Comparison of ENCODE assay signal across 22 cellular contexts in genomic region chr10:103086261-103086660, GRCh38.
"Had no signal": no experiment of that assay in that cellular context is flagged by ENCODE, and none has a peak within 500 bp of the region (broad histone marks: within the 10 kb centered on the region; RNA-seq: fewer than 3 reads in every experiment).

No MANE protein-coding gene starts in this region.

- H3K79me2 ChIP-seq: hepatocyte had no signal

- H3K27ac Mint-ChIP-seq: activated naive CD8-positive, alpha-beta T cell; activated T-helper 2 cell treated with anti-CD3 and anti-CD28 coated beads, Interferon-gamma antibody, Interleukin-2, Interleukin-4, amounts not matched to agents 10 μg/mL and 5 μg/mL and 100 μg/mL, durations not matched to agents 14 hours and 24 hours and 36 hours; dendritic cell treated with granulocyte-macrophage colony-stimulating factor and Interleukin-4, amounts not matched to agents 40 ng/mL and 50 ng/mL, for 4 days; type B pancreatic cell had no signal

- DNase-seq: activated naive CD4-positive, alpha-beta T cell; activated T-cell treated with anti-CD3 and anti-CD28 coated beads, Interleukin-2, amount 50 U/mL, for 1 hour; cerebellar nuclear complex; effector CD4-positive, alpha-beta T cell; foreskin fibroblast; kidney glomerular epithelial cell; left ventricle myocardium superior; mammary epithelial cell; midbrain; ovary; stimulated activated CD4-positive, alpha-beta T cell treated with anti-CD3 and anti-CD28 coated beads, Interleukin-4, amount 100 ng/mL, for 24 hours; stimulated activated naive CD8-positive, alpha-beta T cell treated with anti-CD3 and anti-CD28 coated beads, Interleukin-15, Interleukin-2, amounts not matched to agents 100 U/mL and 50 U/mL, for 24 hours; T-helper 9 cell had no signal

- ATAC-seq: left ventricle myocardium superior; natural killer cell treated with Interleukin-12 subunit alpha and Interleukin-12 subunit beta and Interleukin-15 and Interleukin-18, amount 100 ng/mL, for 72 hours; stimulated activated naive CD8-positive, alpha-beta T cell treated with anti-CD3 and anti-CD28 coated beads, Interleukin-15, Interleukin-2, amounts not matched to agents 100 U/mL and 50 U/mL, for 24 hours had no signal

- H3K9me3 Mint-ChIP-seq: activated T-helper 2 cell treated with anti-CD3 and anti-CD28 coated beads, Interferon-gamma antibody, Interleukin-2, Interleukin-4, amounts not matched to agents 10 μg/mL and 5 μg/mL and 100 μg/mL, durations not matched to agents 14 hours and 24 hours and 36 hours; dendritic cell treated with granulocyte-macrophage colony-stimulating factor and Interleukin-4, amounts not matched to agents 40 ng/mL and 50 ng/mL, for 4 days; natural killer cell treated with Interleukin-12 subunit alpha and Interleukin-12 subunit beta and Interleukin-15 and Interleukin-18, amount 100 ng/mL, for 72 hours; type B pancreatic cell had no signal

- H3K4me3 ChIP-seq: hepatocyte, ovary, prostate gland, right atrium auricular region, vagina had no signal

- H3K27me3 ChIP-seq: hepatocyte, ovary, right atrium auricular region, vagina had no signal

- H2AFZ ChIP-seq: hepatocyte had no signal

- H3K36me3 ChIP-seq: ovary had no signal

- H3K4me2 ChIP-seq: hepatocyte had no signal

- H3K27ac ChIP-seq: hepatocyte, ovary, prostate gland, right atrium auricular region, vagina had no signal

- H3K4me1 ChIP-seq: prostate gland, right atrium auricular region, vagina had no signal

- H3K9me3 ChIP-seq: ovary, prostate gland, right atrium auricular region, vagina had no signal

- H3K27me3 Mint-ChIP-seq: activated naive CD8-positive, alpha-beta T cell; dendritic cell treated with granulocyte-macrophage colony-stimulating factor and Interleukin-4, amounts not matched to agents 40 ng/mL and 50 ng/mL, for 4 days; natural killer cell treated with Interleukin-12 subunit alpha and Interleukin-12 subunit beta and Interleukin-15 and Interleukin-18, amount 100 ng/mL, for 72 hours; type B pancreatic cell had no signal

- H3K4me3 Mint-ChIP-seq: activated naive CD8-positive, alpha-beta T cell; dendritic cell treated with granulocyte-macrophage colony-stimulating factor and Interleukin-4, amounts not matched to agents 40 ng/mL and 50 ng/mL, for 4 days; natural killer cell treated with Interleukin-12 subunit alpha and Interleukin-12 subunit beta and Interleukin-15 and Interleukin-18, amount 100 ng/mL, for 72 hours; type B pancreatic cell had no signal
